Comparison of ENCODE assay signal across 16 cellular contexts in the genomic region with DNA sequence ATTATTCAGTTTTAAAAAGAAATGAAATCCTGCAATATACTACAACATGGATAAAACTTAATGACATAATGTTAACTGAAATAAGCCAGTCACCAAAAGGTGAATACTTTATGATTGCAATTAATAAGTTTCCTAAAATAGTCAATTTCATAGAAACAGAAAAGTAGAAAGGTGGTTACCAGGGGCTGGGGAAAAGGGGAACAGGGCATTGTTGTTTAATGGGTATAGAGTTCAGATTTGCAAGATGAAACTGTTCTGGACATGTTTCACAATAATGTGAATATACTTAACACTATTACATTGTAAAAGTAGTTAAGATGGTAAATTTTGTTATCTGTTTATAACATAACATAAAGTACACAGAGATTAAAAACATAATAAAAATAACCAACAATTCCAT.
DNase-seq lines count a peak whose midpoint lies in the region; ATAC-seq and TF ChIP-seq lines count a peak whose summit lies in the region.
"Had no signal": no experiment of that assay in that cellular context is flagged by ENCODE, and none has a peak within 500 bp of the region (broad histone marks: within the 10 kb centered on the region; RNA-seq: fewer than 3 reads in every experiment).

No MANE protein-coding gene starts in this region.

- CTCF ChIA-PET in HEK293T (lab: Yijun Ruan, JAX) = no interaction called here

- H3K4me1 Mint-ChIP-seq in CD14-positive monocyte = peaks cover 2% of the 10 kb centered on the region
- H3K4me1 Mint-ChIP-seq: activated CD4-positive, alpha-beta T cell treated with anti-CD3 and anti-CD28 coated beads for 36 hours had no signal

- TF ChIP-seq CTCF in CD14-positive monocyte (IDR thresholded peaks at IDR 0.05) = no peak

- H3K27ac Mint-ChIP-seq in CD14-positive monocyte = no peak overlapping the region
- H3K27ac Mint-ChIP-seq: activated CD4-positive, alpha-beta T cell treated with anti-CD3 and anti-CD28 coated beads for 36 hours had no signal

- no peak for DNase-seq in CD14-positive monocyte (ENCODE audit: low spot score)
- DNase-seq in AG08396 (ENCODE audit: low spot score) = no peak
- DNase-seq in HEK293T (ENCODE audit: extremely low spot score) = no peak
- DNase-seq: activated CD4-positive, alpha-beta T cell treated with anti-CD3 and anti-CD28 coated beads for 36 hours; amygdala; GM23248; heart left ventricle; mucosa of descending colon; NCI-H146; NCI-H524 treated with DMSO at 0.1 percent for 48 hours; T-helper 2 cell had no signal

- intact Hi-C loops in CD14-positive monocyte (cut with micrococcal nuclease) = no loop called here

- POLR2A ChIA-PET in HEK293T (lab: Yijun Ruan, JAX) = no interaction called here

- H3K4me3 Mint-ChIP-seq in CD14-positive monocyte = no peak overlapping the region
- H3K4me3 Mint-ChIP-seq: activated CD4-positive, alpha-beta T cell treated with anti-CD3 and anti-CD28 coated beads for 36 hours had no signal

- H3K36me3 Mint-ChIP-seq in CD14-positive monocyte = no peaks in the 10 kb centered on the region

- peaks cover 0 to 7% (median 2%) of the 10 kb centered on the region in 7 donors for H3K9me3 Mint-ChIP-seq in CD14-positive monocyte

- peaks cover 3 to 37% (median 20%) of the 10 kb centered on the region in 3 donors for H3K27me3 Mint-ChIP-seq in CD14-positive monocyte (ENCODE audit: low read depth in 3 of 3)

- peak; percentile 80 for ATAC-seq in GM19043 (IDR thresholded peaks at IDR 0.05; ENCODE audit: low read depth, unreplicated experiment)
- ATAC-seq in HG02623 (IDR thresholded peaks at IDR 0.05; ENCODE audit: unreplicated experiment) = peak; percentile 72
- ATAC-seq in HG03442 (IDR thresholded peaks at IDR 0.05; ENCODE audit: unreplicated experiment) = peak; percentile 88
- no peak for ATAC-seq in HG03045 (IDR thresholded peaks at IDR 0.05; ENCODE audit: unreplicated experiment)
- ATAC-seq: activated CD4-positive, alpha-beta T cell treated with anti-CD3 and anti-CD28 coated beads for 36 hours; esophagus mucosa; heart left ventricle; mucosa of descending colon had no signal

TF ChIP-seq in HEK293T, 16 proteins besides CTCF, POLR2A, EP300 and RAD21:
- TF ChIP-seq FOXM1 (IDR thresholded peaks at IDR 0.05; ENCODE audit: borderline replicate concordance) (no peak), L3MBTL2 (conservative IDR thresholded peaks at IDR 0.05) (no peak), NFRKB (IDR thresholded peaks at IDR 0.05) (no peak), LEF1 (IDR thresholded peaks at IDR 0.05; ENCODE audit: borderline replicate concordance) (no peak), TARDBP (IDR thresholded peaks at IDR 0.05) (no peak), HDGF (IDR thresholded peaks at IDR 0.05; ENCODE audit: borderline replicate concordance) (no peak), SP1 (IDR thresholded peaks at IDR 0.05) (no peak), ARNT (IDR thresholded peaks at IDR 0.05) (no peak), CTBP1 (IDR thresholded peaks at IDR 0.05; ENCODE audit: borderline replicate concordance) (no peak), ZNF384 (IDR thresholded peaks at IDR 0.05) (no peak)
- TF ChIP-seq, protein P1, sequence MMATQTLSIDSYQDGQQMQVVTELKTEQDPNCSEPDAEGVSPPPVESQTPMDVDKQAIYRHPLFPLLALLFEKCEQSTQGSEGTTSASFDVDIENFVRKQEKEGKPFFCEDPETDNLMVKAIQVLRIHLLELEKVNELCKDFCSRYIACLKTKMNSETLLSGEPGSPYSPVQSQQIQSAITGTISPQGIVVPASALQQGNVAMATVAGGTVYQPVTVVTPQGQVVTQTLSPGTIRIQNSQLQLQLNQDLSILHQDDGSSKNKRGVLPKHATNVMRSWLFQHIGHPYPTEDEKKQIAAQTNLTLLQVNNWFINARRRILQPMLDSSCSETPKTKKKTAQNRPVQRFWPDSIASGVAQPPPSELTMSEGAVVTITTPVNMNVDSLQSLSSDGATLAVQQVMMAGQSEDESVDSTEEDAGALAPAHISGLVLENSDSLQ (IDR thresholded peaks at IDR 0.05) = no peak
